ENCODE assay signal across 7 cellular contexts in genomic region chr17:16254747-16255146, GRCh38. TPM values are rescaled to one million over a fixed set of nuclear protein-coding genes. Genes with fewer than 3 reads are reported as not detected.
DNase-seq lines count a peak whose midpoint lies in the region; ATAC-seq, FAIRE-seq and TF ChIP-seq lines count a peak whose summit lies in the region.
"Not testable (repeated sequence)": the region's sequence is repeated elsewhere in the genome, so short reads cannot be mapped to it uniquely, and the experiment has no call there.

No MANE protein-coding gene starts in this region.

- H3K36me3 ChIP-seq in HUES64 (ENCODE audit: insufficient read depth, low read length); body of pancreas (replicated peaks in 1 of 2; ENCODE audit: insufficient read depth in 1 of 2, low read depth in 2 of 2); cardiac muscle cell; liver (ENCODE audit: control insufficient read depth in 4 of 4, insufficient read depth in 3 of 4, low read depth in 1 of 4, low read length in 3 of 4); mucosa of stomach (ENCODE audit: control insufficient read depth, insufficient read depth, low read length); small intestine (ENCODE audit: control insufficient read depth in 2 of 2, insufficient read depth in 2 of 2, low read length in 2 of 2); tibial artery: not testable (repeated sequence)

- H3K27me3 ChIP-seq in HUES64 (ENCODE audit: insufficient read depth, low read length); body of pancreas; cardiac muscle cell; liver (ENCODE audit: control insufficient read depth in 4 of 4, insufficient read depth in 4 of 4, low read length in 3 of 4); mucosa of stomach (ENCODE audit: control insufficient read depth, insufficient read depth, low read length); small intestine (ENCODE audit: control insufficient read depth in 2 of 2, insufficient read depth in 2 of 2, low read length in 2 of 2); tibial artery: not testable (repeated sequence)

- peak overlapping the region; percentile 19; the same call in 1 of the 2 replicates for H3K9ac ChIP-seq in HUES64 (ENCODE audit: low read depth, low read length)
- not testable (repeated sequence) for H3K9ac ChIP-seq in liver (ENCODE audit: low read depth in 1 of 2, low read length in 2 of 2)
- H3K9ac ChIP-seq in mucosa of stomach (ENCODE audit: low read length) = peak overlapping the region; percentile 16

- not testable (repeated sequence) for ATAC-seq in body of pancreas

- H3K4me3 ChIP-seq in HUES64 (ENCODE audit: low read length); body of pancreas; cardiac muscle cell; liver (ENCODE audit: low read depth in 1 of 3, low read length in 3 of 3); mucosa of stomach (ENCODE audit: low read length); small intestine (ENCODE audit: low read depth in 1 of 2, low read length in 2 of 2); tibial artery: not testable (repeated sequence)

- intact Hi-C loops in body of pancreas (cut with DNase I); tibial artery (cut with DNase I; ENCODE audit: low total_unique reads): not testable (repeated sequence)

- FAIRE-seq in small intestine (lab: Jason Lieb, UNC) = not testable (repeated sequence)

- not testable (repeated sequence) for TF ChIP-seq POLR2A in body of pancreas (IDR thresholded peaks at IDR 0.05)

- not testable (repeated sequence) for TF ChIP-seq CTCF in body of pancreas (IDR thresholded peaks at IDR 0.05); cardiac muscle cell (IDR thresholded peaks at IDR 0.05; ENCODE audit: low read depth, low read length); liver (IDR thresholded peaks at IDR 0.05; ENCODE audit: low read depth, low read length, missing input control); tibial artery (IDR thresholded peaks at IDR 0.05)

- not testable (repeated sequence) for TF ChIP-seq RAD21 in liver (IDR thresholded peaks at IDR 0.05)

- not testable (repeated sequence) for DNase-seq in body of pancreas; cardiac muscle cell (ENCODE audit: low read depth in 1 of 2, low spot score in 1 of 2); tibial artery
- peak; percentile 41 for DNase-seq in small intestine

- H3K9me3 ChIP-seq in HUES64 (ENCODE audit: insufficient read depth, low read depth, low read length); body of pancreas; cardiac muscle cell (ENCODE audit: low read depth); liver (ENCODE audit: control insufficient read depth in 4 of 4, low read length in 3 of 4); mucosa of stomach (ENCODE audit: control insufficient read depth, low read length); small intestine (ENCODE audit: control insufficient read depth, low read depth); tibial artery: not testable (repeated sequence)

- WGBS in HUES64 = 96% methylated on average over 7 of the region's 10 CpGs
- 77 to 84% methylated on average over 10 of the region's 10 CpGs for WGBS in body of pancreas, 2 donors
- WGBS in liver = 81% methylated on average over 10 of the region's 10 CpGs
- WGBS in small intestine, 3 donors = 49 to 74% (median 65%) methylated on average over 10 of the region's 10 CpGs

- peaks cover 15% of the 10 kb centered on the region for H3K4me1 ChIP-seq in HUES64 (ENCODE audit: insufficient read depth, low read length)
- H3K4me1 ChIP-seq in body of pancreas = peaks cover 40% of the 10 kb centered on the region
- H3K4me1 ChIP-seq in cardiac muscle cell (ENCODE audit: low read depth) = peaks cover 20% of the 10 kb centered on the region
- H3K4me1 ChIP-seq in liver (ENCODE audit: control insufficient read depth in 4 of 4, insufficient read depth in 4 of 4, low read length in 3 of 4) = peaks cover 0 to 18% (median 13%) of the 10 kb centered on the region in 4 donors
- peaks cover 15% of the 10 kb centered on the region for H3K4me1 ChIP-seq in mucosa of stomach (ENCODE audit: control insufficient read depth, insufficient read depth, low read length)
- H3K4me1 ChIP-seq in small intestine (ENCODE audit: control insufficient read depth in 2 of 2, insufficient read depth in 1 of 2, low read depth in 1 of 2, low read length in 1 of 2) = not testable (repeated sequence)
- peaks cover 0 to 20% (median 14%) of the 10 kb centered on the region in 4 donors for H3K4me1 ChIP-seq in tibial artery

- H3K27ac ChIP-seq in HUES64 (ENCODE audit: low read depth, low read length) (peak overlapping the region; percentile 53; the same call in 1 of the 2 replicates), body of pancreas (peak overlapping the region in 3 of 4 donors; percentile 67 to 76 (median 69)), cardiac muscle cell (peak overlapping the region; percentile 99), liver (ENCODE audit: low read depth in 1 of 2, low read length in 2 of 2) (peak overlapping the region; percentile 19 to 76), small intestine (ENCODE audit: low read depth in 1 of 2, low read length in 1 of 2) (peak overlapping the region; percentile 58), tibial artery (peak overlapping the region; percentile 48 to 55)

RNA-seq across cellular contexts. Expression of gene PIGL, which starts 37.7 kb away (rescaled TPM):
- 17.2 TPM for polyA plus RNA-seq in HUES64 (2013, experiment 1 of 2)
- polyA plus RNA-seq in HUES64 (2013, experiment 2 of 2) = 19.8 TPM
- total RNA-seq in body of pancreas (100 to 1,000 TPM in 1 of 2 donors, 10 to 100 TPM in 1; 34.5 to 109 TPM), cardiac muscle cell (27.0 and 67.4 TPM in 2 replicates), liver (10 to 100 TPM in 1 of 2 donors, 1 to 10 TPM in 1; 9.8 to 34.7 TPM)
- polyA plus RNA-seq in cardiac muscle cell (28.8 and 49.6 TPM in 2 replicates), liver (10 to 100 TPM in 1 of 2 donors, 1 to 10 TPM in 1; 6.7 to 19.6 TPM), small intestine (10 to 100 TPM; 19.0 to 30.2 (median 21.6) TPM)

RNA-seq across cellular contexts. Expression of gene NCOR1, which starts 39.4 kb away (rescaled TPM):
- 67.8 TPM for polyA plus RNA-seq in HUES64 (2013, experiment 1 of 2)
- polyA plus RNA-seq in HUES64 (2013, experiment 2 of 2) = 68.0 TPM
- 100 to 1,000 TPM; 120 to 230 TPM for total RNA-seq in body of pancreas
- total RNA-seq in cardiac muscle cell = 91.4 and 119 TPM in 2 replicates
- polyA plus RNA-seq in cardiac muscle cell = 109 and 139 TPM in 2 replicates
- total RNA-seq in liver = 10 to 100 TPM; 69.0 to 94.8 TPM
- 10 to 100 TPM; 23.6 to 84.9 TPM for polyA plus RNA-seq in liver
- 100 to 1,000 TPM in 2 of 3 donors, 10 to 100 TPM in 1; 69.3 to 227 (median 191) TPM for polyA plus RNA-seq in small intestine

Comparison
In these comparisons a context has a peak if more than half of its experiments do, and no peak if none do; other contexts are left out.
1. H3K27ac ChIP-seq: peak in every context shown above with its lines; median percentile 99 in cardiac muscle cell; 69 in body of pancreas; 58 in small intestine; 53 in HUES64; 52 in tibial artery; 48 in liver.